ENCODE assay signal across 9 cellular contexts in genomic region chr6:110999634-111000270, GRCh38. TPM values are rescaled to one million over a fixed set of nuclear protein-coding genes. Genes with fewer than 3 reads are reported as not detected.
DNase-seq lines count a peak whose midpoint lies in the region; ATAC-seq and TF ChIP-seq lines count a peak whose summit lies in the region.
"Had no signal": no experiment of that assay in that cellular context is flagged by ENCODE, and none has a peak within 500 bp of the region (broad histone marks: within the 10 kb centered on the region; RNA-seq: fewer than 3 reads in every experiment).

No MANE protein-coding gene starts in this region.

- POLR2A ChIA-PET in activated CD4-positive, alpha-beta T cell treated with anti-CD3 and anti-CD28 coated beads for 36 hours (lab: Charles Lee), result interaction anchor here (1.2 kb wide), 1 partner anchor 17 kb away, joined by 3 read pairs; no protein-coding TSS in a partner anchor
- POLR2A ChIA-PET in OCI-LY7 (lab: Charles Lee), result interaction anchor here (0.9 to 1.2 kb wide), 2 partner anchors 17 to 40 kb away, joined by 3 read pairs; partner anchors contain the start of gene RPF2

- no peak for TF ChIP-seq POLR2A in spleen (IDR thresholded peaks at IDR 0.05)

- TF ChIP-seq CTCF in OCI-LY7 (conservative IDR thresholded peaks at IDR 0.05; ENCODE audit: low read length) (peak; percentile 77), fibroblast of mammary gland (conservative IDR thresholded peaks at IDR 0.05; ENCODE audit: control insufficient read depth, insufficient read depth, low read depth, low read length) (peak; percentile 39), spleen (IDR thresholded peaks at IDR 0.05 in 8 of 11, conservative IDR thresholded peaks at IDR 0.05 in 3 of 11) (peak in 8 of 11 experiments; percentile 5 to 47 (median 32))

- CTCF ChIA-PET in activated CD4-positive, alpha-beta T cell treated with anti-CD3 and anti-CD28 coated beads for 36 hours (lab: Charles Lee), result interaction anchor here (1.2 to 2.2 kb wide), 4 partner anchors 9 to 317 kb away, joined by 3 to 19 read pairs (median 5); no protein-coding TSS in a partner anchor
- CTCF ChIA-PET in OCI-LY7 (lab: Charles Lee; ENCODE audit: unreplicated experiment), result no interaction called here

- H3K27me3 ChIP-seq in spleen (replicated peaks in 1 of 7), result no peaks in the 10 kb centered on the region
- H3K27me3 ChIP-seq: SJCRH30 had no signal

- peak overlapping the region; percentile 40 for H3K27ac Mint-ChIP-seq in activated CD4-positive, alpha-beta T cell treated with anti-CD3 and anti-CD28 coated beads, Interleukin-2, amount 10 ng/mL, durations not matched to agents 24 days and 14 days
- H3K27ac Mint-ChIP-seq in activated CD4-positive, alpha-beta T cell treated with anti-CD3 and anti-CD28 coated beads for 36 hours, result no peak overlapping the region

- ATAC-seq in activated CD4-positive, alpha-beta T cell treated with anti-CD3 and anti-CD28 coated beads for 36 hours, result no peak
- ATAC-seq in HG03175 (IDR thresholded peaks at IDR 0.05; ENCODE audit: unreplicated experiment), result no peak

- no peaks in the 10 kb centered on the region for H3K9me2 ChIP-seq in OCI-LY7 (ENCODE audit: insufficient read depth, low read length)

- H3K4me3 ChIP-seq in OCI-LY7 (ENCODE audit: low read depth, low read length, poor library complexity, severe bottlenecking) (no peak overlapping the region), fibroblast of mammary gland (ENCODE audit: control insufficient read depth, low read depth, low read length) (no peak overlapping the region), spleen (no peak overlapping the region)
- H3K4me3 ChIP-seq: SJCRH30 had no signal

- WGBS in spleen, 5 donors, result 56 to 80% (median 62%) methylated on average over 2 of the region's 2 CpGs

- H3K36me3 Mint-ChIP-seq in activated CD4-positive, alpha-beta T cell treated with anti-CD3 and anti-CD28 coated beads, Interleukin-2, amount 10 ng/mL, durations not matched to agents 24 days and 14 days (ENCODE audit: low read depth), result peaks cover 63% of the 10 kb centered on the region
- peaks cover 49% of the 10 kb centered on the region for H3K36me3 Mint-ChIP-seq in activated CD4-positive, alpha-beta T cell treated with anti-CD3 and anti-CD28 coated beads for 36 hours (ENCODE audit: low read depth)

- no peak for DNase-seq in activated CD4-positive, alpha-beta T cell treated with anti-CD3 and anti-CD28 coated beads, Interleukin-2, amount 10 ng/mL, durations not matched to agents 24 days and 14 days
- DNase-seq in activated CD4-positive, alpha-beta T cell treated with anti-CD3 and anti-CD28 coated beads for 36 hours, result no peak
- DNase-seq in OCI-LY7 (ENCODE audit: low spot score) (peak; percentile 31), fibroblast of mammary gland (ENCODE audit: low read depth) (peak; percentile 54), spleen (no peak), SHP77 treated with DMSO at 0.1 percent for 48 hours (lab: John Stamatoyannopoulos, UW) (no peak)
- DNase-seq in activated CD4-positive, CD25-positive, alpha-beta regulatory T cell (lab: John Stamatoyannopoulos, UW), result no peak

- no peaks in the 10 kb centered on the region for H3K27me3 Mint-ChIP-seq in activated CD4-positive, alpha-beta T cell treated with anti-CD3 and anti-CD28 coated beads, Interleukin-2, amount 10 ng/mL, durations not matched to agents 24 days and 14 days
- no peaks in the 10 kb centered on the region for H3K27me3 Mint-ChIP-seq in activated CD4-positive, alpha-beta T cell treated with anti-CD3 and anti-CD28 coated beads for 36 hours

- intact Hi-C loops in activated CD4-positive, alpha-beta T cell treated with anti-CD3 and anti-CD28 coated beads, Interleukin-2, amount 10 ng/mL, durations not matched to agents 24 days and 14 days (cut with micrococcal nuclease), result loop anchor here (2.0 kb wide), 2 partner anchors 317 to 471 kb away; no protein-coding TSS in a partner anchor
- intact Hi-C loops in activated CD4-positive, alpha-beta T cell treated with anti-CD3 and anti-CD28 coated beads for 36 hours (cut with DNase I, micrococcal nuclease), result loop anchor here (1.0 to 2.0 kb wide), 3 partner anchors 317 to 471 kb away; no protein-coding TSS in a partner anchor
- intact Hi-C loops in OCI-LY7 (cut with micrococcal nuclease; ENCODE audit: unreplicated experiment) (loop anchor here (2.0 to 5.0 kb wide), 2 partner anchors 317 to 471 kb away; no protein-coding TSS in a partner anchor), spleen (cut with DNase I; ENCODE audit: low total_unique reads) (no loop called here)

- H3K9me3 ChIP-seq in OCI-LY7 (ENCODE audit: low read length) (no peaks in the 10 kb centered on the region), spleen (no peaks in the 10 kb centered on the region)
- H3K9me3 ChIP-seq: SJCRH30 had no signal

- H3K27ac ChIP-seq in OCI-LY7 (ENCODE audit: low read depth, low read length, poor library complexity, severe bottlenecking) (no peak overlapping the region), spleen (no peak overlapping the region)
- H3K27ac ChIP-seq: SJCRH30 had no signal

- no peak overlapping the region for H3K4me2 ChIP-seq in OCI-LY7 (ENCODE audit: low read length)

- peaks cover 7% of the 10 kb centered on the region for H3K4me1 Mint-ChIP-seq in activated CD4-positive, alpha-beta T cell treated with anti-CD3 and anti-CD28 coated beads, Interleukin-2, amount 10 ng/mL, durations not matched to agents 24 days and 14 days
- H3K4me1 Mint-ChIP-seq in activated CD4-positive, alpha-beta T cell treated with anti-CD3 and anti-CD28 coated beads for 36 hours, result peaks cover 4% of the 10 kb centered on the region

- no peak overlapping the region for H3K4me3 Mint-ChIP-seq in activated CD4-positive, alpha-beta T cell treated with anti-CD3 and anti-CD28 coated beads, Interleukin-2, amount 10 ng/mL, durations not matched to agents 24 days and 14 days
- no peak overlapping the region for H3K4me3 Mint-ChIP-seq in activated CD4-positive, alpha-beta T cell treated with anti-CD3 and anti-CD28 coated beads for 36 hours

- H3K9me3 Mint-ChIP-seq in activated CD4-positive, alpha-beta T cell treated with anti-CD3 and anti-CD28 coated beads, Interleukin-2, amount 10 ng/mL, durations not matched to agents 24 days and 14 days, result no peaks in the 10 kb centered on the region
- H3K9me3 Mint-ChIP-seq in activated CD4-positive, alpha-beta T cell treated with anti-CD3 and anti-CD28 coated beads for 36 hours (ENCODE audit: low read depth), result no peaks in the 10 kb centered on the region

- H3K4me1 ChIP-seq in OCI-LY7 (ENCODE audit: insufficient read depth, low read length, poor library complexity, severe bottlenecking) (no peaks in the 10 kb centered on the region), spleen (no peaks in the 10 kb centered on the region)
- H3K4me1 ChIP-seq: SJCRH30 had no signal

- H4K20me1 ChIP-seq in OCI-LY7 (ENCODE audit: insufficient read depth, low read length), result no peaks in the 10 kb centered on the region

- BruUV-seq in OCI-LY7 (replicated peaks; lab: Mats Ljungman, UMichigan), result TSS peak; percentile 26

- no peak overlapping the region for H2AFZ ChIP-seq in OCI-LY7 (ENCODE audit: low read length)

- H3K79me2 ChIP-seq in OCI-LY7 (ENCODE audit: insufficient read depth, low read depth, low read length), result no peaks in the 10 kb centered on the region

- H3K36me3 ChIP-seq in OCI-LY7 (ENCODE audit: insufficient read depth, low read length), result peaks cover 99% of the 10 kb centered on the region
- peaks cover 0 to 100% (median 84%) of the 10 kb centered on the region in 6 donors for H3K36me3 ChIP-seq in spleen

RNA-seq across cellular contexts. Expression of gene RPF2, which starts 17.9 kb away (rescaled TPM):
- total RNA-seq in activated CD4-positive, alpha-beta T cell treated with anti-CD3 and anti-CD28 coated beads, Interleukin-2, amount 10 ng/mL, durations not matched to agents 24 days and 14 days, result 68.5 and 70.4 TPM in 2 replicates
- 10 to 100 TPM; 64.5 to 71.4 TPM for total RNA-seq in activated CD4-positive, alpha-beta T cell treated with anti-CD3 and anti-CD28 coated beads for 36 hours
- total RNA-seq in OCI-LY7 (2014; rRNA removed; shearing (Covaris generic)), result 26.0 and 27.1 TPM in 2 replicates
- total RNA-seq in OCI-LY7 (2022) (32.9 and 40.1 TPM in 2 replicates), spleen (10 to 100 TPM; 16.2 to 21.8 (median 17.5) TPM)
- 10 to 100 TPM; 16.3 to 21.9 (median 17.7) TPM for polyA plus RNA-seq in spleen

RNA-seq across cellular contexts. Expression of gene GTF3C6, which starts 41.2 kb away (rescaled TPM):
- 145 and 146 TPM in 2 replicates for total RNA-seq in activated CD4-positive, alpha-beta T cell treated with anti-CD3 and anti-CD28 coated beads, Interleukin-2, amount 10 ng/mL, durations not matched to agents 24 days and 14 days
- total RNA-seq in activated CD4-positive, alpha-beta T cell treated with anti-CD3 and anti-CD28 coated beads for 36 hours, result 100 to 1,000 TPM in 1 of 2 experiments, 10 to 100 TPM in 1; 93.0 to 106 TPM
- 29.7 and 56.8 TPM in 2 replicates for total RNA-seq in OCI-LY7 (2014; rRNA removed; shearing (Covaris generic))
- total RNA-seq in OCI-LY7 (2022) (63.4 and 71.0 TPM in 2 replicates), spleen (10 to 100 TPM; 27.7 to 54.5 (median 45.3) TPM)
- polyA plus RNA-seq in spleen, result 10 to 100 TPM; 46.1 to 61.5 (median 59.7) TPM

Comparison
In these comparisons a context has a peak if more than half of its experiments do, and no peak if none do; other contexts are left out.
1. DNase-seq: peak in OCI-LY7 (single experiment) and fibroblast of mammary gland (single experiment); none in activated CD4-positive, alpha-beta T cell treated with anti-CD3 and anti-CD28 coated beads, Interleukin-2, amount 10 ng/mL, durations not matched to agents 24 days and 14 days (single experiment), activated CD4-positive, alpha-beta T cell treated with anti-CD3 and anti-CD28 coated beads for 36 hours (single experiment), spleen (single experiment), activated CD4-positive, CD25-positive, alpha-beta regulatory T cell (0 of 4) and SHP77 treated with DMSO at 0.1 percent for 48 hours (single experiment).
2. Peak in every context shown above with its lines, with median percentiles within 50 percentile points of each other: CTCF ChIP-seq.